ENCODE assay signal across 8 cellular contexts in the genomic region with DNA sequence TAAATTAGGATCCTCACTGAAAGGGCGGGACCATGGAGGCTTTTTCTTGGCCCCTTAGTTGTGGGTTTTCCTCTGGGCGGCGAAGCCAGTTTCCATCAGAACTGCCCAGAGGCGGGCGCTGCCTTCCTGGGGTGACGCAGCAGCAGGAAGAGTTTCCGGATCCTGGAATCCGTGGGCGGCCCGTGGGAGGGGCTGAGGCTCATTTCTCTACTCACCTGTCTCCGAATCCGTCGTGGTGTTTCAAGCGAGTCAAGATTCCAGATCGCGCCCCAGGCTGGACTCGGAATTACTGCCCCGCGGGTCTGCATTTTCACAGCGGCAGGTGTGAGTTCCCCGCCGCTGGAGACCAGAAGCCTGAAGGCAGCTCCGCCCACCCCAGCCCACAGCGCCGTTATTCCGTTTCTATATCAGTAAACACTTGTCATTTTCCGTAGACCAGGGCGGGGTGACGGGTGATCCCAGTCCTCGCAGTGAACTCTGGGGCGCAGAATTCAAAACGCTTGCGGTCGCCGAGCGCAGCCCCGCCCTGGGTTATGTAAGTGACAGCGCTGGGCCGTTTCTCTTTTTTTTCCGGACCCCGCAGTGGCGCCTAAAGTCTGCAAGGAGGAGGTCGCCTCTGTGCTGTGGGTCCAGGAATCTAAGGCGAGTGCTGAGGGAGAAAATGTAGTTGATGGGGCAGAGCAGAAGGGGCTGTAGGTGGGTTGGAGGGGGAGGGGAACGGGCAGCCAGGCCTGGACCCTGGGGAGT. TPM values are rescaled to one million over a fixed set of nuclear protein-coding genes. Genes with fewer than 3 reads are reported as not detected.
DNase-seq lines count a peak whose midpoint lies in the region; ATAC-seq, FAIRE-seq and TF ChIP-seq lines count a peak whose summit lies in the region.

No MANE protein-coding gene starts in this region.

- no peaks in the 10 kb centered on the region for H3K9me3 ChIP-seq in HepG2 (ENCODE audit: low read length)

- peaks cover 0 to 2% of the 10 kb centered on the region in 2 experiments; a peak in 3 of 5 replicates for H3K36me3 ChIP-seq in HepG2 (replicated peaks in 1 of 2; ENCODE audit: control insufficient read depth in 1 of 2, insufficient read depth in 2 of 2, low read length in 2 of 2)

- peak; percentile 78 for TF ChIP-seq POLR2A in GM19193 (IDR thresholded peaks at IDR 0.05; ENCODE audit: extremely low read depth, insufficient read depth, insufficient read length)
- peak; percentile 42 to 65 for TF ChIP-seq POLR2A in HepG2 (IDR thresholded peaks at IDR 0.05; ENCODE audit: insufficient read depth in 1 of 2, low read depth in 2 of 2, low read length in 2 of 2)

- peak overlapping the region; percentile 89 for H3K4me3 Mint-ChIP-seq in activated CD4-positive, alpha-beta T cell treated with anti-CD3 and anti-CD28 coated beads, Interleukin-2, amount 10 ng/mL, durations not matched to agents 24 days and 14 days

- H3K4me2 ChIP-seq in HepG2 (ENCODE audit: low read depth, low read length) = peak overlapping the region; percentile 87

- POLR2A ChIA-PET in HepG2 (lab: Yijun Ruan, JAX) = interaction anchor here (0.6 to 2.7 kb wide), 5 partner anchors 11 to 169 kb away, joined by 3 to 20 read pairs (median 3); no protein-coding TSS in a partner anchor

- CTCF ChIA-PET in HepG2 (lab: Yijun Ruan, JAX; ENCODE audit: low intra/inter-chr PET ratio, low total read pairs) = interaction anchor here (1.0 to 3.2 kb wide), 2 partner anchors 166 to 170 kb away, joined by 3 to 67 read pairs; no protein-coding TSS in a partner anchor

- in situ Hi-C loops in HepG2 (cut with HindIII; ENCODE audit: extremely low pct_ligation_motif_present, low pct_unique_long_range_greater_than_20kb) = no loop called here

- intact Hi-C loops in activated CD4-positive, alpha-beta T cell treated with anti-CD3 and anti-CD28 coated beads, Interleukin-2, amount 10 ng/mL, durations not matched to agents 24 days and 14 days (cut with micrococcal nuclease) = loop anchor here (1.0 to 2.0 kb wide), 6 partner anchors 39 to 423 kb away; a partner anchor contains a TSS
- intact Hi-C loops in HepG2 (cut with micrococcal nuclease; ENCODE audit: unreplicated experiment) = loop anchor here (1.0 to 2.0 kb wide), 2 partner anchors 75 to 170 kb away; a partner anchor contains a TSS

- H3K79me2 ChIP-seq in HepG2 (ENCODE audit: insufficient read depth, low read length) = peaks cover 13% of the 10 kb centered on the region

- peak overlapping the region; percentile 99 for H3K27ac Mint-ChIP-seq in activated CD4-positive, alpha-beta T cell treated with anti-CD3 and anti-CD28 coated beads, Interleukin-2, amount 10 ng/mL, durations not matched to agents 24 days and 14 days

- H3K9ac ChIP-seq in HepG2 (ENCODE audit: insufficient read depth, low read depth, low read length) = peak overlapping the region; percentile 85

- no peaks in the 10 kb centered on the region; a peak in 1 of 5 replicates for H3K27me3 ChIP-seq in HepG2 (ENCODE audit: control insufficient read depth in 1 of 2, insufficient read depth in 2 of 2, low read length in 2 of 2)

- peaks cover 25% of the 10 kb centered on the region for H3K36me3 Mint-ChIP-seq in activated CD4-positive, alpha-beta T cell treated with anti-CD3 and anti-CD28 coated beads, Interleukin-2, amount 10 ng/mL, durations not matched to agents 24 days and 14 days (ENCODE audit: low read depth)

- TF ChIP-seq EP300 in HepG2 (IDR thresholded peaks at IDR 0.05; ENCODE audit: low read depth in 2 of 2, low read length in 2 of 2) (no peak), HepG2 (CRISPR knock-in tag; IDR thresholded peaks at IDR 0.05; ENCODE audit: borderline replicate concordance) (0 out of 2 replicates have a peak, but pooled peaks have one; percentile 18)

- H3K27ac ChIP-seq in coronary artery (peak overlapping the region; percentile 90 to 94), HepG2 (ENCODE audit: extremely low read length, insufficient read depth, low read length) (peak overlapping the region; percentile 94)

- under 1% methylated on average over 29 of the region's 45 CpGs for whole genome bisulfite sequencing in HepG2 (ENCODE audit: low lambda C conversion rate)

- TF ChIP-seq RAD21 in HepG2 (CRISPR knock-in tag; IDR thresholded peaks at IDR 0.05) = no peak

- H3K4me3 ChIP-seq in coronary artery (peak overlapping the region; percentile 80), HepG2 (replicated peaks in 1 of 3; ENCODE audit: insufficient read depth in 1 of 3, low read depth in 2 of 3, low read length in 3 of 3) (peak overlapping the region; percentile 95 to 97 (median 96))

- DNase-seq in AML-193 (lab: John Stamatoyannopoulos, UW) (peak; percentile 96), NCI-H526 treated with DMSO at 0.1 percent for 48 hours (lab: John Stamatoyannopoulos, UW) (peak; percentile 91), coronary artery (ENCODE audit: low spot score) (peak; percentile 93), HepG2 (ENCODE audit: low spot score) (peak; percentile 90)
- DNase-seq in activated CD4-positive, alpha-beta T cell treated with anti-CD3 and anti-CD28 coated beads, Interleukin-2, amount 10 ng/mL, durations not matched to agents 24 days and 14 days = peak; percentile 98
- peak; percentile 80 to 83 for DNase-seq in stimulated activated CD4-positive, alpha-beta T cell treated with anti-CD3 and anti-CD28 coated beads, Interleukin-2, amount 100 ng/mL, for 48 hours

- H3K4me1 ChIP-seq in HepG2 (ENCODE audit: insufficient read depth, low read length) = peaks cover 50% of the 10 kb centered on the region

- no peaks in the 10 kb centered on the region for H4K20me1 ChIP-seq in HepG2 (ENCODE audit: insufficient read depth, low read length)

- peaks cover 45% of the 10 kb centered on the region for H3K4me1 Mint-ChIP-seq in activated CD4-positive, alpha-beta T cell treated with anti-CD3 and anti-CD28 coated beads, Interleukin-2, amount 10 ng/mL, durations not matched to agents 24 days and 14 days

- H2AFZ ChIP-seq in HepG2 (ENCODE audit: low read length) = no peak overlapping the region

- BruUV-seq in HepG2 (replicated peaks; lab: Mats Ljungman, UMichigan) = TSS peak; percentile 90

- TF ChIP-seq CTCF in coronary artery (IDR thresholded peaks at IDR 0.05) = no peak
- peak; percentile 40 for TF ChIP-seq CTCF in HepG2 (CRISPR knock-in tag; IDR thresholded peaks at IDR 0.05)

- H3K27me3 Mint-ChIP-seq in activated CD4-positive, alpha-beta T cell treated with anti-CD3 and anti-CD28 coated beads, Interleukin-2, amount 10 ng/mL, durations not matched to agents 24 days and 14 days = no peaks in the 10 kb centered on the region

- H3K9me3 Mint-ChIP-seq in activated CD4-positive, alpha-beta T cell treated with anti-CD3 and anti-CD28 coated beads, Interleukin-2, amount 10 ng/mL, durations not matched to agents 24 days and 14 days = no peaks in the 10 kb centered on the region

- ATAC-seq in HG03442 (IDR thresholded peaks at IDR 0.05; ENCODE audit: unreplicated experiment) = peak; percentile 71
- ATAC-seq in HepG2 = peak; percentile 85

- FAIRE-seq in HepG2 (lab: Jason Lieb, UNC) = peak; percentile 93

RNA-seq across cellular contexts. Expression of a gene that starts 27.2 kb away (rescaled TPM):
- total RNA-seq in activated CD4-positive, alpha-beta T cell treated with anti-CD3 and anti-CD28 coated beads, Interleukin-2, amount 10 ng/mL, durations not matched to agents 24 days and 14 days = not detected in 2 replicates
- total RNA-seq in HepG2 (2016; rRNA removed; fragmentation: Illumina TruSeq; extraction: Trizol) = 1.2 and 2.5 TPM in 2 replicates
- 0.30 and 0.44 TPM in 2 replicates for total RNA-seq in HepG2 (2016; cell fraction: cytosol; rRNA removed; fragmentation: Illumina TruSeq; extraction: Trizol; ENCODE audit: low read depth)
- 1.5 and 3.2 TPM in 2 replicates for total RNA-seq in HepG2 (2016; cell fraction: insoluble cytoplasmic fraction; rRNA removed; fragmentation: Illumina TruSeq; extraction: Trizol)
- 0.71 and 0.79 TPM in 2 replicates for total RNA-seq in HepG2 (2016; cell fraction: membrane; rRNA removed; fragmentation: Illumina TruSeq; extraction: Trizol)
- 3.5 and 8.6 TPM in 2 replicates for total RNA-seq in HepG2 (2016; cell fraction: nucleus; rRNA removed; fragmentation: Illumina TruSeq; extraction: Trizol)
- 6.8 and 7.2 TPM in 2 replicates for polyA plus RNA-seq in HepG2 (2011; rRNA removed)
- 1.7 and 3.2 TPM in 2 replicates for polyA plus RNA-seq in HepG2 (2011; cell fraction: cytosol; rRNA removed)
- polyA plus RNA-seq in HepG2 (2011; cell fraction: nucleus; rRNA removed) = 43.4 and 68.5 TPM in 2 replicates
- polyA plus RNA-seq in HepG2 (2012) = 6.2 and 8.3 TPM in 2 replicates
- polyA plus RNA-seq in HepG2 (2016; cell fraction: cytosol; fragmentation: Illumina TruSeq; extraction: Trizol; ENCODE audit: low read depth) = 0.62 and 0.85 TPM in 2 replicates
- 1.5 and 2.4 TPM in 2 replicates for polyA plus RNA-seq in HepG2 (2016; cell fraction: insoluble cytoplasmic fraction; fragmentation: Illumina TruSeq; extraction: Trizol; ENCODE audit: low read depth)
- polyA plus RNA-seq in HepG2 (2016; cell fraction: membrane; fragmentation: Illumina TruSeq; extraction: Trizol; ENCODE audit: low read depth) = 0.73 and 1.5 TPM in 2 replicates
- 14.3 and 19.5 TPM in 2 replicates for polyA plus RNA-seq in HepG2 (2016; cell fraction: nucleus; fragmentation: Illumina TruSeq; extraction: Trizol; ENCODE audit: insufficient read depth, low read depth)
- 0.42 and 3.8 TPM in 2 replicates for polyA minus RNA-seq in HepG2 (2011; rRNA and poly(A)+ RNA removed; ENCODE audit: low replicate concordance)
- polyA minus RNA-seq in HepG2 (2011; cell fraction: cytosol; rRNA and poly(A)+ RNA removed) = 0.53 TPM in 1 of 2 replicates, not detected in the other
- 11.1 and 13.0 TPM in 2 replicates for polyA minus RNA-seq in HepG2 (2011; cell fraction: nucleus; rRNA and poly(A)+ RNA removed)

RNA-seq across cellular contexts. Expression of a gene that starts 39.3 kb away (rescaled TPM):
- total RNA-seq in activated CD4-positive, alpha-beta T cell treated with anti-CD3 and anti-CD28 coated beads, Interleukin-2, amount 10 ng/mL, durations not matched to agents 24 days and 14 days = 79.5 and 82.6 TPM in 2 replicates
- total RNA-seq in HepG2 (2016; rRNA removed; fragmentation: Illumina TruSeq; extraction: Trizol) = 20.5 and 22.2 TPM in 2 replicates
- 8.5 and 9.7 TPM in 2 replicates for total RNA-seq in HepG2 (2016; cell fraction: cytosol; rRNA removed; fragmentation: Illumina TruSeq; extraction: Trizol; ENCODE audit: low read depth)
- 17.5 and 22.8 TPM in 2 replicates for total RNA-seq in HepG2 (2016; cell fraction: insoluble cytoplasmic fraction; rRNA removed; fragmentation: Illumina TruSeq; extraction: Trizol)
- 25.7 and 29.6 TPM in 2 replicates for total RNA-seq in HepG2 (2016; cell fraction: membrane; rRNA removed; fragmentation: Illumina TruSeq; extraction: Trizol)
- total RNA-seq in HepG2 (2016; cell fraction: nucleus; rRNA removed; fragmentation: Illumina TruSeq; extraction: Trizol) = 13.6 and 14.7 TPM in 2 replicates
- 4.2 and 4.9 TPM in 2 replicates for polyA plus RNA-seq in HepG2 (2011; rRNA removed)
- 3.5 and 5.9 TPM in 2 replicates for polyA plus RNA-seq in HepG2 (2011; cell fraction: cytosol; rRNA removed)
- polyA plus RNA-seq in HepG2 (2011; cell fraction: nucleus; rRNA removed) = 10.1 and 12.2 TPM in 2 replicates
- polyA plus RNA-seq in HepG2 (2012) = 2.8 and 4.9 TPM in 2 replicates
- 7.5 and 9.1 TPM in 2 replicates for polyA plus RNA-seq in HepG2 (2016; cell fraction: cytosol; fragmentation: Illumina TruSeq; extraction: Trizol; ENCODE audit: low read depth)
- 15.0 and 17.9 TPM in 2 replicates for polyA plus RNA-seq in HepG2 (2016; cell fraction: insoluble cytoplasmic fraction; fragmentation: Illumina TruSeq; extraction: Trizol; ENCODE audit: low read depth)
- 19.5 and 20.5 TPM in 2 replicates for polyA plus RNA-seq in HepG2 (2016; cell fraction: membrane; fragmentation: Illumina TruSeq; extraction: Trizol; ENCODE audit: low read depth)
- 26.3 and 27.2 TPM in 2 replicates for polyA plus RNA-seq in HepG2 (2016; cell fraction: nucleus; fragmentation: Illumina TruSeq; extraction: Trizol; ENCODE audit: insufficient read depth, low read depth)
- 7.4 and 26.1 TPM in 2 replicates for polyA minus RNA-seq in HepG2 (2011; rRNA and poly(A)+ RNA removed; ENCODE audit: low replicate concordance)
- 2.7 and 3.3 TPM in 2 replicates for polyA minus RNA-seq in HepG2 (2011; cell fraction: cytosol; rRNA and poly(A)+ RNA removed)
- polyA minus RNA-seq in HepG2 (2011; cell fraction: nucleus; rRNA and poly(A)+ RNA removed) = 2.6 and 3.5 TPM in 2 replicates

RNA-seq across cellular contexts. Expression of a gene that starts 40.1 kb away (rescaled TPM):
- 51.5 and 52.7 TPM in 2 replicates for total RNA-seq in activated CD4-positive, alpha-beta T cell treated with anti-CD3 and anti-CD28 coated beads, Interleukin-2, amount 10 ng/mL, durations not matched to agents 24 days and 14 days
- 20.2 and 28.2 TPM in 2 replicates for total RNA-seq in HepG2 (2016; rRNA removed; fragmentation: Illumina TruSeq; extraction: Trizol)
- total RNA-seq in HepG2 (2016; cell fraction: cytosol; rRNA removed; fragmentation: Illumina TruSeq; extraction: Trizol; ENCODE audit: low read depth) = 5.6 and 7.6 TPM in 2 replicates
- total RNA-seq in HepG2 (2016; cell fraction: insoluble cytoplasmic fraction; rRNA removed; fragmentation: Illumina TruSeq; extraction: Trizol) = 19.0 and 29.4 TPM in 2 replicates
- total RNA-seq in HepG2 (2016; cell fraction: membrane; rRNA removed; fragmentation: Illumina TruSeq; extraction: Trizol) = 10.6 and 11.4 TPM in 2 replicates
- 20.5 and 26.7 TPM in 2 replicates for total RNA-seq in HepG2 (2016; cell fraction: nucleus; rRNA removed; fragmentation: Illumina TruSeq; extraction: Trizol)
- polyA plus RNA-seq in HepG2 (2011; rRNA removed) = 14.6 and 17.2 TPM in 2 replicates
- 8.4 and 14.3 TPM in 2 replicates for polyA plus RNA-seq in HepG2 (2011; cell fraction: cytosol; rRNA removed)
- polyA plus RNA-seq in HepG2 (2011; cell fraction: nucleus; rRNA removed) = 49.5 and 64.7 TPM in 2 replicates
- polyA plus RNA-seq in HepG2 (2012) = 12.0 and 18.0 TPM in 2 replicates
- 2.7 and 2.8 TPM in 2 replicates for polyA plus RNA-seq in HepG2 (2016; cell fraction: cytosol; fragmentation: Illumina TruSeq; extraction: Trizol; ENCODE audit: low read depth)
- 16.4 and 20.5 TPM in 2 replicates for polyA plus RNA-seq in HepG2 (2016; cell fraction: insoluble cytoplasmic fraction; fragmentation: Illumina TruSeq; extraction: Trizol; ENCODE audit: low read depth)
- 7.8 and 8.1 TPM in 2 replicates for polyA plus RNA-seq in HepG2 (2016; cell fraction: membrane; fragmentation: Illumina TruSeq; extraction: Trizol; ENCODE audit: low read depth)
- polyA plus RNA-seq in HepG2 (2016; cell fraction: nucleus; fragmentation: Illumina TruSeq; extraction: Trizol; ENCODE audit: insufficient read depth, low read depth) = 72.2 and 76.1 TPM in 2 replicates
- polyA minus RNA-seq in HepG2 (2011; rRNA and poly(A)+ RNA removed; ENCODE audit: low replicate concordance) = 12.4 and 20.4 TPM in 2 replicates
- 3.7 and 6.5 TPM in 2 replicates for polyA minus RNA-seq in HepG2 (2011; cell fraction: cytosol; rRNA and poly(A)+ RNA removed)
- 19.4 and 23.5 TPM in 2 replicates for polyA minus RNA-seq in HepG2 (2011; cell fraction: nucleus; rRNA and poly(A)+ RNA removed)

RNA-seq across cellular contexts. Expression of a gene that starts 58.9 kb away (rescaled TPM):
- total RNA-seq in activated CD4-positive, alpha-beta T cell treated with anti-CD3 and anti-CD28 coated beads, Interleukin-2, amount 10 ng/mL, durations not matched to agents 24 days and 14 days = not detected in 2 replicates
- not detected in 2 replicates for total RNA-seq in HepG2 (2016; rRNA removed; fragmentation: Illumina TruSeq; extraction: Trizol)
- total RNA-seq in HepG2 (2016; cell fraction: cytosol; rRNA removed; fragmentation: Illumina TruSeq; extraction: Trizol; ENCODE audit: low read depth) = not detected in 2 replicates
- total RNA-seq in HepG2 (2016; cell fraction: insoluble cytoplasmic fraction; rRNA removed; fragmentation: Illumina TruSeq; extraction: Trizol) = not detected in 2 replicates
- total RNA-seq in HepG2 (2016; cell fraction: membrane; rRNA removed; fragmentation: Illumina TruSeq; extraction: Trizol) = not detected in 2 replicates
- not detected in 2 replicates for total RNA-seq in HepG2 (2016; cell fraction: nucleus; rRNA removed; fragmentation: Illumina TruSeq; extraction: Trizol)
- polyA plus RNA-seq in HepG2 (2011; rRNA removed) = not detected in 2 replicates
- not detected in 2 replicates for polyA plus RNA-seq in HepG2 (2011; cell fraction: cytosol; rRNA removed)
- not detected in 2 replicates for polyA plus RNA-seq in HepG2 (2011; cell fraction: nucleus; rRNA removed)
- polyA plus RNA-seq in HepG2 (2012) = not detected in 2 replicates
- not detected in 2 replicates for polyA plus RNA-seq in HepG2 (2016; cell fraction: cytosol; fragmentation: Illumina TruSeq; extraction: Trizol; ENCODE audit: low read depth)
- polyA plus RNA-seq in HepG2 (2016; cell fraction: insoluble cytoplasmic fraction; fragmentation: Illumina TruSeq; extraction: Trizol; ENCODE audit: low read depth) = not detected in 2 replicates
- not detected in 2 replicates for polyA plus RNA-seq in HepG2 (2016; cell fraction: membrane; fragmentation: Illumina TruSeq; extraction: Trizol; ENCODE audit: low read depth)
- polyA plus RNA-seq in HepG2 (2016; cell fraction: nucleus; fragmentation: Illumina TruSeq; extraction: Trizol; ENCODE audit: insufficient read depth, low read depth) = not detected in 2 replicates
- not detected in 2 replicates for polyA minus RNA-seq in HepG2 (2011; rRNA and poly(A)+ RNA removed; ENCODE audit: low replicate concordance)
- not detected in 2 replicates for polyA minus RNA-seq in HepG2 (2011; cell fraction: cytosol; rRNA and poly(A)+ RNA removed)
- not detected in 2 replicates for polyA minus RNA-seq in HepG2 (2011; cell fraction: nucleus; rRNA and poly(A)+ RNA removed)

Comparison
In these comparisons a context has a peak if more than half of its experiments do, and no peak if none do; other contexts are left out.
1. Peak in every context shown above with its lines: DNase-seq, ATAC-seq, H3K4me3 ChIP-seq and H3K27ac ChIP-seq.